ENCODE assay signal across 12 cellular contexts in genomic region chr1:215407575-215407974, GRCh38.
"Had no signal": no experiment of that assay in that cellular context is flagged by ENCODE, and none has a peak within 500 bp of the region (broad histone marks: within the 10 kb centered on the region; RNA-seq: fewer than 3 reads in every experiment).

No MANE protein-coding gene starts in this region.

- ATAC-seq: upper lobe of right lung had no signal

- H3K4me1 ChIP-seq: ascending aorta, upper lobe of right lung had no signal

- H3K36me3 ChIP-seq: ascending aorta, upper lobe of right lung had no signal

- DNase-seq: activated CD4-positive, alpha-beta T cell treated with anti-CD3 and anti-CD28 coated beads, Interleukin-2, amount 10 ng/mL, durations not matched to agents 7 days and 5 days; activated CD4-positive, CD25-positive, alpha-beta regulatory T cell; activated naive CD4-positive, alpha-beta T cell; activated naive CD8-positive, alpha-beta T cell treated with anti-CD3 and anti-CD28 coated beads, Interleukin-2, amount 10 ng/mL, durations not matched to agents 7 days and 5 days; foreskin fibroblast; nucleus accumbens; small intestine; stimulated activated CD4-positive, alpha-beta T cell treated with anti-CD3 and anti-CD28 coated beads, Interleukin-4, amount 100 ng/mL, for 24 hours; stimulated activated naive CD4-positive, alpha-beta T cell treated with Interleukin-2 at 50 U/mL for 16 hours; upper lobe of right lung had no signal

- FAIRE-seq: small intestine, TTC549 had no signal

- H3K27ac ChIP-seq: ascending aorta, upper lobe of right lung had no signal

- H3K9me3 ChIP-seq: ascending aorta, upper lobe of right lung had no signal

- H3K27me3 ChIP-seq: ascending aorta, upper lobe of right lung had no signal

- H3K4me3 ChIP-seq: ascending aorta, upper lobe of right lung had no signal
